ENCODE assay signal across 8 cellular contexts in the genomic region with DNA sequence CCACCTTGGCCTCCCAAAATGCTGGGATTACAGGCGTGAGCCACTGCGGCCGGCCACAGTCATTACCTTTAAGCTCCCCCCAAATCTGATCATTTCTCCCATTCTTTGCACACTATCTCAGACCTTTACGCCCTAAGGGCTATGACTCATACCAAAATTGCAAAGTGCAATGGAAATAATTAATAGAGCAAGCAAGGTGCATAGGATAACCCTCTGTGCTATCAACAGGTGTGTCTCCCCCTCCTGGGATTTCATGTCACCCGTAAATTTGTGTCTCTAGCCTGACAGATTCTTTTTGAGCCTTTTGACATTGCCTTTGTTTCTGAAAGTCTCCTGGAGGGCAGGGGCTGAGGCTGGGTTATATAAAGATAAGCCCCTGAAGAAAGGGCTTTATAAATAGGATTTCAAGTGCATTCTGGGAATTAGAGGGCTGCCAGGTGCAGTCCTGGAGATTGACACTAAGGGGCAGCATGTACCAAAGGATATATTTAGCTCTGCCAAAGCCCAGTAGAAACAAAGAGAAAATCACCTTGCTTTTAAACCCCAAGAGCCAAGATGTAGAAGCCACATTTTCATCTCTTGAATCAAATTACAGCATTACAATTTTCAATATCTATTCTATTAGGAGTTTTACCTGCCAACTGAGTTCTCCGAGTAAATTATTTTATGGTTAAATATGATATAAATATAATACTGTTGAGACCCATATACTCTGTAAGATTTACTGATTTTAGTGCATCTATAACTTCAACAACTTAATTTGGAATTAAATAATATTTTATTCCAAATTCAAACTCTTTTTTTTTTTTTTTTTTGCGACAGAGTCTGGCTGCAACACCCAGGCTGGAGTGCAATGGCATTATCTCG. TPM values are rescaled to one million over a fixed set of nuclear protein-coding genes. Genes with fewer than 3 reads are reported as not detected.
DNase-seq lines count a peak whose midpoint lies in the region; ATAC-seq and TF ChIP-seq lines count a peak whose summit lies in the region.

No MANE protein-coding gene starts in this region.

- no peak overlapping the region for H2AFZ ChIP-seq in hepatocyte
- H2AFZ ChIP-seq in smooth muscle cell (ENCODE audit: low read depth): no peak overlapping the region

- H3K9ac ChIP-seq in smooth muscle cell (ENCODE audit: low read depth): no peak overlapping the region

- peak; percentile 91 for TF ChIP-seq CTCF in hepatocyte (IDR thresholded peaks at IDR 0.05; ENCODE audit: poor library complexity)
- TF ChIP-seq CTCF in smooth muscle cell (IDR thresholded peaks at IDR 0.05; ENCODE audit: borderline replicate concordance, insufficient read depth, poor library complexity, severe bottlenecking): peak; percentile 87

- H4K20me1 ChIP-seq in hepatocyte (ENCODE audit: insufficient read depth, poor library complexity, severe bottlenecking) (no peaks in the 10 kb centered on the region), smooth muscle cell (ENCODE audit: low read depth) (no peaks in the 10 kb centered on the region)

- no peak overlapping the region for H3K4me3 ChIP-seq in hepatocyte
- no peak overlapping the region for H3K4me3 ChIP-seq in smooth muscle cell

- no peaks in the 10 kb centered on the region for H3K36me3 ChIP-seq in hepatocyte (replicated peaks; ENCODE audit: insufficient read depth, low read depth)
- no peaks in the 10 kb centered on the region for H3K36me3 ChIP-seq in smooth muscle cell (ENCODE audit: low read depth)

- H3K4me1 ChIP-seq in hepatocyte (ENCODE audit: insufficient read depth) (peaks cover 3% of the 10 kb centered on the region), smooth muscle cell (ENCODE audit: low read depth) (no peaks in the 10 kb centered on the region)

- no peaks in the 10 kb centered on the region for H3K9me2 ChIP-seq in hepatocyte (replicated peaks; ENCODE audit: insufficient read depth)

- H3K9me3 ChIP-seq in hepatocyte (ENCODE audit: low read depth): no peaks in the 10 kb centered on the region
- H3K9me3 ChIP-seq in smooth muscle cell (replicated peaks; ENCODE audit: low read depth): no peaks in the 10 kb centered on the region

- DNase-seq in AML-193 (lab: John Stamatoyannopoulos, UW): peak; percentile 66 to 71
- DNase-seq in NCI-H1694 (lab: John Stamatoyannopoulos, UW): peak; percentile 80
- DNase-seq in T-helper 2 cell: peak in 4 of 5 experiments; percentile 13 to 68 (median 32)
- peak in 43 of 58 donors; percentile 3 to 59 (median 22) for DNase-seq in anterior cingulate cortex (lab: John Stamatoyannopoulos, UW)
- DNase-seq in hepatocyte (ENCODE audit: low spot score): peak; percentile 83
- DNase-seq in smooth muscle cell (lab: John Stamatoyannopoulos, UW; ENCODE audit: unreplicated experiment): peak; percentile 1

- ATAC-seq in GM21576 (IDR thresholded peaks at IDR 0.05; ENCODE audit: unreplicated experiment) (peak; percentile 69), HG02852 (IDR thresholded peaks at IDR 0.05; ENCODE audit: unreplicated experiment) (no peak)

- H3K27ac ChIP-seq in hepatocyte: no peak overlapping the region
- no peak overlapping the region for H3K27ac ChIP-seq in smooth muscle cell (ENCODE audit: low read depth)

- H3F3A ChIP-seq in smooth muscle cell (ENCODE audit: low read depth): no peaks in the 10 kb centered on the region

- H3K4me2 ChIP-seq in hepatocyte: no peak overlapping the region
- H3K4me2 ChIP-seq in smooth muscle cell: no peak overlapping the region

- H3K27me3 ChIP-seq in hepatocyte (no peaks in the 10 kb centered on the region), smooth muscle cell (ENCODE audit: low read depth) (no peaks in the 10 kb centered on the region)

- WGBS in hepatocyte (ENCODE audit: low lambda C conversion rate, missing lambda C conversion rate): 64% methylated on average over 8 of the region's 8 CpGs
- WGBS in smooth muscle cell (ENCODE audit: low lambda C conversion rate): 77% methylated on average over 8 of the region's 8 CpGs

- H3K79me2 ChIP-seq in hepatocyte (no peaks in the 10 kb centered on the region), smooth muscle cell (ENCODE audit: low read depth) (no peaks in the 10 kb centered on the region)

RNA-seq across cellular contexts. Expression of a gene that starts 18.2 kb away (rescaled TPM):
- total RNA-seq in hepatocyte (0.32 and 1.4 TPM in 2 replicates), smooth muscle cell (not detected in 2 replicates)
- polyA plus RNA-seq in hepatocyte (0.39 and 0.51 TPM in 2 replicates), smooth muscle cell (0.34 and 0.73 TPM in 2 replicates)

RNA-seq across cellular contexts. Expression of a gene that starts 49.2 kb away (rescaled TPM):
- 210 and 235 TPM in 2 replicates for total RNA-seq in hepatocyte
- polyA plus RNA-seq in hepatocyte: 88.0 and 130 TPM in 2 replicates
- total RNA-seq in smooth muscle cell: 76.4 and 88.3 TPM in 2 replicates
- polyA plus RNA-seq in smooth muscle cell: 42.6 and 53.8 TPM in 2 replicates

Comparison
In these comparisons a context has a peak if more than half of its experiments do, and no peak if none do; other contexts are left out.
1. DNase-seq: peak in every context shown above with its lines; median percentile 83 in hepatocyte; 80 in NCI-H1694; 68 in AML-193; 32 in T-helper 2 cell; 22 in anterior cingulate cortex; 1 in smooth muscle cell.